14 cellular contexts compared by ENCODE assay signal in the genomic region with DNA sequence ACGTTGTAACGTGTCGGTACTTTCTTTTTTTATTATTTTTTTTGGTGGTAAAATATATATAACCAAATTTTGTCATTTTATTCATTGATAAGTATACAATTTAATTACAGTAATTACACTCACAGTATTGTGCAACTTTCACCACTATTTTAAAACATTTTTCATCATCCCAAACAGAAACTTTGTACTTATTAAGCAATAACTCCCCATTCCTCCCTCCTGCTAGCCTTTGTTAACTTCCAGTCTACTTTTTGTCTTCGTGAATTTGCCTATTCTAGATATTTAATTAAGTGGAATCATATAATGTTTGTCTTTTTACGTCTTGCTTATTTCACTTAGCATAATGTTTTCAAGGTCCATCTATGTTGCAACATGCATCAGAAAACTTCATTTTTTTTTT. TPM values are rescaled to one million over a fixed set of nuclear protein-coding genes. Genes with fewer than 3 reads are reported as not detected.
DNase-seq lines count a peak whose midpoint lies in the region; ATAC-seq and TF ChIP-seq lines count a peak whose summit lies in the region.
"Had no signal": no experiment of that assay in that cellular context is flagged by ENCODE, and none has a peak within 500 bp of the region (broad histone marks: within the 10 kb centered on the region; RNA-seq: fewer than 3 reads in every experiment).

No MANE protein-coding gene starts in this region.

- H3K27me3 ChIP-seq in HL-60 (ENCODE audit: insufficient read depth, poor library complexity, severe bottlenecking) (no peaks in the 10 kb centered on the region), uterus (no peaks in the 10 kb centered on the region), Peyer's patch (no peaks in the 10 kb centered on the region)
- H3K27me3 ChIP-seq: BE2C, SJCRH30 had no signal

- H3K27me3 Mint-ChIP-seq in natural killer cell treated with Interleukin-12 subunit alpha and Interleukin-12 subunit beta and Interleukin-15 and Interleukin-18, amount 100 ng/mL, for 72 hours, result no peaks in the 10 kb centered on the region

- H3K9me3 Mint-ChIP-seq in natural killer cell treated with Interleukin-12 subunit alpha and Interleukin-12 subunit beta and Interleukin-15 and Interleukin-18, amount 100 ng/mL, for 72 hours, result no peaks in the 10 kb centered on the region

- DNase-seq in HL-60 (ENCODE audit: low read depth in 1 of 2, low spot score in 1 of 2), result peak in 1 of 2 experiments; percentile 59
- peak; percentile 24 for DNase-seq in NOMO-1 treated with dmso at 0.1 percent for 144 hours (lab: John Stamatoyannopoulos, UW; ENCODE audit: unreplicated experiment)
- peak; percentile 28 for DNase-seq in fibroblast of villous mesenchyme (ENCODE audit: low read depth)
- DNase-seq in natural killer cell treated with Interleukin-12 subunit alpha and Interleukin-12 subunit beta and Interleukin-15 and Interleukin-18, amount 100 ng/mL, for 72 hours (ENCODE audit: low spot score), result no peak
- DNase-seq in cerebellar nuclear complex (lab: John Stamatoyannopoulos, UW), result no peak
- DNase-seq in uterus, result no peak
- DNase-seq in Peyer's patch, result no peak
- DNase-seq: BE2C, EL, HCEC 1CT, NCI-H2029, NCI-H2171 treated with DMSO at 0.1 percent for 48 hours, NCI-H774, SJCRH30 had no signal

- no peak for ATAC-seq in natural killer cell treated with Interleukin-12 subunit alpha and Interleukin-12 subunit beta and Interleukin-15 and Interleukin-18, amount 100 ng/mL, for 72 hours

- TF ChIP-seq POLR2A in uterus (IDR thresholded peaks at IDR 0.05) (no peak), Peyer's patch (IDR thresholded peaks at IDR 0.05) (no peak)

- H3K9me3 ChIP-seq in uterus, result no peaks in the 10 kb centered on the region
- H3K9me3 ChIP-seq in Peyer's patch, result no peaks in the 10 kb centered on the region
- H3K9me3 ChIP-seq: BE2C, SJCRH30 had no signal

- no peak overlapping the region for H3K4me3 Mint-ChIP-seq in natural killer cell treated with Interleukin-12 subunit alpha and Interleukin-12 subunit beta and Interleukin-15 and Interleukin-18, amount 100 ng/mL, for 72 hours

- H3K27ac ChIP-seq in HL-60 (replicated peaks) (peak overlapping the region; percentile 29), uterus (no peak overlapping the region), Peyer's patch (no peak overlapping the region)
- H3K27ac ChIP-seq: SJCRH30 had no signal

- H3K4me1 Mint-ChIP-seq in natural killer cell treated with Interleukin-12 subunit alpha and Interleukin-12 subunit beta and Interleukin-15 and Interleukin-18, amount 100 ng/mL, for 72 hours (ENCODE audit: low read depth in 2 of 2), result peaks cover 51 to 55% of the 10 kb centered on the region in 2 donors

- TF ChIP-seq CTCF in HL-60 (IDR thresholded peaks at IDR 0.05; ENCODE audit: insufficient read depth, low read length) (no peak), fibroblast of villous mesenchyme (IDR thresholded peaks at IDR 0.05; ENCODE audit: insufficient read depth, low read depth, low read length) (no peak), uterus (IDR thresholded peaks at IDR 0.05) (no peak), Peyer's patch (IDR thresholded peaks at IDR 0.05) (no peak)

- H3K36me3 ChIP-seq in uterus, result no peaks in the 10 kb centered on the region
- no peaks in the 10 kb centered on the region for H3K36me3 ChIP-seq in Peyer's patch
- H3K36me3 ChIP-seq: BE2C, SJCRH30 had no signal

- no peak overlapping the region for H3K4me3 ChIP-seq in HL-60 (replicated peaks; ENCODE audit: insufficient read depth, low read length)
- no peak overlapping the region for H3K4me3 ChIP-seq in fibroblast of villous mesenchyme (ENCODE audit: low read depth, low read length)
- H3K4me3 ChIP-seq in uterus, result no peak overlapping the region
- no peak overlapping the region for H3K4me3 ChIP-seq in Peyer's patch
- H3K4me3 ChIP-seq: SJCRH30 had no signal

- no peaks in the 10 kb centered on the region for H3K4me1 ChIP-seq in uterus
- H3K4me1 ChIP-seq in Peyer's patch, result peaks cover 0 to 9% (median 2%) of the 10 kb centered on the region in 4 donors
- H3K4me1 ChIP-seq: BE2C, SJCRH30 had no signal

- no peaks in the 10 kb centered on the region for H3K36me3 Mint-ChIP-seq in natural killer cell treated with Interleukin-12 subunit alpha and Interleukin-12 subunit beta and Interleukin-15 and Interleukin-18, amount 100 ng/mL, for 72 hours

- intact Hi-C loops in uterus (cut with DNase I; ENCODE audit: low total_unique reads), result no loop called here

- peak overlapping the region; percentile 7 to 10 for H3K27ac Mint-ChIP-seq in natural killer cell treated with Interleukin-12 subunit alpha and Interleukin-12 subunit beta and Interleukin-15 and Interleukin-18, amount 100 ng/mL, for 72 hours

RNA-seq across cellular contexts. Expression of a gene that starts 58.5 kb away (rescaled TPM):
- 27.4 and 36.7 TPM in 2 replicates for total RNA-seq in fibroblast of villous mesenchyme
- 10 to 100 TPM; 83.9 to 85.9 TPM for total RNA-seq in natural killer cell treated with Interleukin-12 subunit alpha and Interleukin-12 subunit beta and Interleukin-15 and Interleukin-18, amount 100 ng/mL, for 72 hours
- total RNA-seq in uterus, result 100 to 1,000 TPM in 1 of 4 donors, 10 to 100 TPM in 3; 37.6 to 114 (median 56.3) TPM
- total RNA-seq in Peyer's patch, result 100 to 1,000 TPM in 1 of 4 donors, 10 to 100 TPM in 3; 36.3 to 158 (median 46.1) TPM

Comparison
In these comparisons a context has a peak if more than half of its experiments do, and no peak if none do; other contexts are left out.
1. DNase-seq: peak in NOMO-1 treated with dmso at 0.1 percent for 144 hours (single experiment) and fibroblast of villous mesenchyme (single experiment); none in natural killer cell treated with Interleukin-12 subunit alpha and Interleukin-12 subunit beta and Interleukin-15 and Interleukin-18, amount 100 ng/mL, for 72 hours (single experiment), cerebellar nuclear complex (0 of 2), uterus (0 of 2) and Peyer's patch (0 of 3).